In genomic region chr6:31308050-31308844, GRCh38 we compare ENCODE assay signal across 8 cellular contexts. TPM values are rescaled to one million over a fixed set of nuclear protein-coding genes. Genes with fewer than 3 reads are reported as not detected.
DNase-seq lines count a peak whose midpoint lies in the region; ATAC-seq lines count a peak whose summit lies in the region.

No MANE protein-coding gene starts in this region.

- ATAC-seq in left cardiac atrium (peak; percentile 63 to 83), GM21367 (IDR thresholded peaks at IDR 0.05; ENCODE audit: unreplicated experiment) (no peak)

- intact Hi-C loops in left cardiac atrium (cut with DNase I) = no loop called here

- peak; percentile 62 for DNase-seq in NCI-H146 treated with DMSO at 0.1 percent for 48 hours (lab: John Stamatoyannopoulos, UW; ENCODE audit: unreplicated experiment)
- peak; percentile 52 for DNase-seq in activated T-cell treated with anti-CD3 and anti-CD28 coated beads for 48 hours (ENCODE audit: low read depth)
- DNase-seq in left cardiac atrium = peak; percentile 32
- peak; percentile 71 for DNase-seq in stimulated activated CD4-positive, alpha-beta T cell treated with anti-CD3 and anti-CD28 coated beads, Interleukin-15, amount 100 ng/mL, for 24 hours
- DNase-seq in SKM-1 (lab: John Stamatoyannopoulos, UW; ENCODE audit: unreplicated experiment) = no peak
- no peak for DNase-seq in NCI-H524 treated with DMSO at 0.1 percent for 48 hours (lab: John Stamatoyannopoulos, UW)
- DNase-seq in NCI-H69 (lab: John Stamatoyannopoulos, UW) = no peak

RNA-seq across cellular contexts. Expression of gene HLA-C, which starts 36.4 kb away (rescaled TPM):
- 100 to 1,000 TPM; 235 to 362 TPM for total RNA-seq in left cardiac atrium

RNA-seq across cellular contexts. Expression of gene HLA-B, which starts 48.7 kb away (rescaled TPM):
- 100 to 1,000 TPM; 609 to 632 TPM for total RNA-seq in left cardiac atrium

Comparison
In these comparisons a context has a peak if more than half of its experiments do, and no peak if none do; other contexts are left out.
1. DNase-seq: peak in NCI-H146 treated with DMSO at 0.1 percent for 48 hours (single experiment), activated T-cell treated with anti-CD3 and anti-CD28 coated beads for 48 hours (single experiment), left cardiac atrium (single experiment) and stimulated activated CD4-positive, alpha-beta T cell treated with anti-CD3 and anti-CD28 coated beads, Interleukin-15, amount 100 ng/mL, for 24 hours (single experiment); none in SKM-1 (single experiment), NCI-H524 treated with DMSO at 0.1 percent for 48 hours (single experiment) and NCI-H69 (single experiment).